ENCODE assay signal across 8 cellular contexts in the genomic region with DNA sequence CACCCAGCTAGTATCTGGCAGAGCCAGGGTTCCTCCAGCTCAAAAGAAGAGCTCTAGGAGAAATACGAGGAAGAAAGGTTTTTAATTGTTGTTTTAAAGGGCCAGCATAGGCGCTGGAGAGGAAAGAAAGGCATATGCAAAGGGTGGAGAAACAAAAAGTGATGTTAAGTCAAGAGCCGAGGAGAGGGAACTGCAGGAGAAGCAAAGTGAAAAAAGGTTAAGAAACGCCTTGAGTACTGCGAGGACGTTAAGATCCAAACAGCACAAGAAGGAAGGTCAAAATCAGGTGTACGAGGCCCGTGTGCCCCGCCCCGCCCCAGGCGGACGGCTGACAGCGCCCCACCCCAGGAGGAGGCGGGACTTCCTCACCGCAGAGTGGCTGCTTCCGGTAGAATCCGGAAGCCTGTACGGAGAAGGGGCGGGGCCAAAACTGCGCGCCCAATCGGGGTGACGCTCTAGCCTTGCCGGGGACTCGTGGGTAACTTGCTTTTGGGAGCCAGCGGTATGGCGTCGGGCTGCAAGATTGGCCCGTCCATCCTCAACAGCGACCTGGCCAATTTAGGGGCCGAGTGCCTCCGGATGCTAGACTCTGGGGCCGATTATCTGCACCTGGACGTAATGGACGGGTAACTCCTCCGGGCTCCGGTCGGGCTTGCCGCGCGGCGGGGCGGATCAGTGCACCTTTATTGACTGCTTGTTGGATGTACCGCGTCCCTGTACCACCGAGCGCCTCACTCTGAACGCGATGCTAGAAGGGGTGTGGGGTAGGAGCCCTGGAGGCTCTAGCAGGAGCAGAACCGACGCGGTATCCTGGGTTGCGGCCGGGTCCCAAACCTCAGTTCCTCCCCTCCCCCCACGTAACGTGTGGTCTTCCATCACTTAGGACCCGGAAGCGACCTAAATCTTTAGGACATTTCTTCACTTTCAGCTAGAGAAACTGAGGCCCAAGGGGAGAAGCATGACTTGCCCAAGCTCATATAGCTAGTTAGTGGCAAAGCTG. TPM values are rescaled to one million over a fixed set of nuclear protein-coding genes. Genes with fewer than 3 reads are reported as not detected.
DNase-seq lines count a peak whose midpoint lies in the region; ATAC-seq and TF ChIP-seq lines count a peak whose summit lies in the region.

A gene (plus strand): TSS at position 481 of the 1,000 bp plus-strand sequence. CDS start 24 bp downstream, at position 505.

- H3K27me3 ChIP-seq in ACC112 (ENCODE audit: insufficient read depth, low read length) (no peaks in the 10 kb centered on the region), breast epithelium (no peaks in the 10 kb centered on the region), skeletal muscle tissue (ENCODE audit: control insufficient read depth in 3 of 3, insufficient read depth in 3 of 3, low read length in 3 of 3) (no peaks in the 10 kb centered on the region)

- no peak for TF ChIP-seq POLR2A in breast epithelium (IDR thresholded peaks at IDR 0.05)

- H3K4me1 ChIP-seq in ACC112 (ENCODE audit: control insufficient read depth, insufficient read depth, low read length, unreplicated experiment) (peaks cover 32% of the 10 kb centered on the region), breast epithelium (peaks cover 0 to 9% of the 10 kb centered on the region in 2 donors), skeletal muscle tissue (ENCODE audit: control insufficient read depth in 3 of 3, insufficient read depth in 3 of 3, low read length in 3 of 3) (peaks cover 23 to 30% (median 28%) of the 10 kb centered on the region in 3 donors)

- H3K9me3 ChIP-seq in breast epithelium (no peaks in the 10 kb centered on the region), iPS-18c (ENCODE audit: control insufficient read depth, insufficient read depth, low read length) (no peaks in the 10 kb centered on the region), skeletal muscle tissue (ENCODE audit: control insufficient read depth in 3 of 3, low read length in 3 of 3) (no peaks in the 10 kb centered on the region)

- H3K36me3 ChIP-seq in ACC112 (ENCODE audit: insufficient read depth, low read length), result no peaks in the 10 kb centered on the region
- H3K36me3 ChIP-seq in breast epithelium, result no peaks in the 10 kb centered on the region
- peaks cover 0 to 2% (median 0%) of the 10 kb centered on the region in 3 donors for H3K36me3 ChIP-seq in skeletal muscle tissue (ENCODE audit: control insufficient read depth in 3 of 3, insufficient read depth in 3 of 3, low read length in 3 of 3)

- H3K79me2 ChIP-seq in ACC112 (ENCODE audit: control insufficient read depth, insufficient read depth, low read length, unreplicated experiment), result peaks cover 50% of the 10 kb centered on the region

- intact Hi-C loops in breast epithelium (cut with DNase I; ENCODE audit: low total_unique reads), result no loop called here

- H3K27ac ChIP-seq in ACC112 (ENCODE audit: low read depth, low read length) (peak within 1 kb of the TSS; percentile 7; the same call in 1 of the 2 replicates), VCaP (peak within 1 kb of the TSS; percentile 85), breast epithelium (peak within 1 kb of the TSS; percentile 70 to 80), skeletal muscle tissue (ENCODE audit: low read depth, low read length) (peak within 1 kb of the TSS; percentile 82)

- DNase-seq in NCI-H2196 treated with DMSO at 0.1 percent for 48 hours (lab: John Stamatoyannopoulos, UW; ENCODE audit: unreplicated experiment), result peak; percentile 89
- DNase-seq in breast epithelium (ENCODE audit: low spot score in 2 of 2), result peak; percentile 90 to 95

- H3K4me3 ChIP-seq in ACC112 (ENCODE audit: low read depth, low read length) (peak within 1 kb of the TSS; percentile 96), breast epithelium (peak within 1 kb of the TSS; percentile 67 to 90 (median 79)), iPS-18c (ENCODE audit: insufficient read depth, low read depth, low read length) (peak within 1 kb of the TSS; percentile 90), skeletal muscle tissue (ENCODE audit: low read length in 3 of 3) (peak within 1 kb of the TSS; percentile 96 to 99 (median 99))

- H2AFZ ChIP-seq in ACC112 (ENCODE audit: low read length, unreplicated experiment), result peak within 1 kb of the TSS; percentile 94

- peak within 1 kb of the TSS; percentile 88 to 95 (median 89) for H3K9ac ChIP-seq in skeletal muscle tissue (ENCODE audit: low read depth in 1 of 3, low read length in 3 of 3)

- TF ChIP-seq CTCF in VCaP (conservative IDR thresholded peaks at IDR 0.05) (no peak), breast epithelium (IDR thresholded peaks at IDR 0.05) (no peak)

- ATAC-seq in GM18870 (IDR thresholded peaks at IDR 0.05; ENCODE audit: unreplicated experiment) (peak; percentile 95), HG03135 (IDR thresholded peaks at IDR 0.05; ENCODE audit: unreplicated experiment) (peak; percentile 100)

RNA-seq across cellular contexts. Expression of the gene that starts here (rescaled TPM):
- total RNA-seq in breast epithelium, result 10 to 100 TPM; 48.8 to 68.2 (median 55.4) TPM
- 29.7 TPM for total RNA-seq in skeletal muscle tissue

Comparison
In these comparisons a context has a peak if more than half of its experiments do, and no peak if none do; other contexts are left out.
1. Peak in every context shown above with its lines: DNase-seq, ATAC-seq, H3K4me3 ChIP-seq and H3K27ac ChIP-seq.
2. H3K27ac ChIP-seq: peak in every context shown above with its lines; median percentile 85 in VCaP; 82 in skeletal muscle tissue; 75 in breast epithelium; 7 in ACC112.